In the genomic region with DNA sequence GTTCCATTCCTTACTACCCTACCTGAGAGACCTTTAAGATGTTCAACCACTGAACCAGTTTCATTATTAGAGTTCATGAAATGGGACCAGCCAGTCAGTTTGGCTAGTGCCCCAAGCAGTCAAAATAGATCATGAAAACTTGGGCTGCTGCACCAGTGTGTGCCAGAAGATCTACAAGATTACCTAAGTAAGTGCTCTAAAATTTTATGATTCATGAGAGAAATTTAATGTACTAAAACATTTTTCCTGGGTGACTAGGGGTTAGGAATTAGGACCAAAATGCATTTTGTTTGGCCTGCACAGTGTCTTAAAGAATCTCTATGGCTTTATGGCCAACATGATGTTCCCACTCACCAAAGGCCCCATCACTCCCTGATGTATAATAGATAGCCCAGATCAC, we compare ENCODE assay signal across 16 cellular contexts.
"Had no signal": no experiment of that assay in that cellular context is flagged by ENCODE, and none has a peak within 500 bp of the region (broad histone marks: within the 10 kb centered on the region; RNA-seq: fewer than 3 reads in every experiment).

No MANE protein-coding gene starts in this region.

- H3K27me3 ChIP-seq: stomach, upper lobe of left lung had no signal

- H3K36me3 ChIP-seq: lower lobe of right lung, stomach, upper lobe of left lung had no signal

- H3K27ac ChIP-seq: psoas muscle had no signal

- DNase-seq: activated CD4-positive, alpha-beta T cell treated with anti-CD3 and anti-CD28 coated beads for 36 hours; activated CD8-positive, alpha-beta memory T cell treated with anti-CD3 and anti-CD28 coated beads, Interleukin-2, amount 50 U/mL, for 4 hours; activated CD8-positive, alpha-beta T cell treated with anti-CD3 and anti-CD28 coated beads for 36 hours; activated gamma-delta T cell treated with Interleukin-2 at 50 U/mL for 16 hours; activated naive CD8-positive, alpha-beta T cell treated with anti-CD3 and anti-CD28 coated beads for 36 hours; activated T-cell treated with anti-CD3 and anti-CD28 coated beads, Interleukin-2, amount 50 U/mL, for 72 hours; effector CD8-positive, alpha-beta T cell; hippocampal formation; lower lobe of right lung; naive thymus-derived CD4-positive, alpha-beta T cell; psoas muscle; stimulated activated CD4-positive, alpha-beta T cell treated with anti-CD3 and anti-CD28 coated beads, Interleukin-4, amount 100 ng/mL, for 4 hours; stomach; T-helper 9 cell; upper lobe of left lung had no signal

- H3K9me3 ChIP-seq: lower lobe of right lung, psoas muscle, upper lobe of left lung had no signal

- H3K4me3 ChIP-seq: coronary artery, lower lobe of right lung, psoas muscle, stomach, upper lobe of left lung had no signal

- ATAC-seq: activated CD4-positive, alpha-beta T cell treated with anti-CD3 and anti-CD28 coated beads for 36 hours; activated CD8-positive, alpha-beta T cell treated with anti-CD3 and anti-CD28 coated beads for 36 hours; activated T-cell treated with anti-CD3 and anti-CD28 coated beads, Interleukin-2, amount 50 U/mL, for 72 hours; lower lobe of right lung; naive thymus-derived CD4-positive, alpha-beta T cell; psoas muscle had no signal

- H3K4me1 ChIP-seq: lower lobe of right lung, psoas muscle, upper lobe of left lung had no signal
